ENCODE assay signal across 8 cellular contexts in the genomic region with DNA sequence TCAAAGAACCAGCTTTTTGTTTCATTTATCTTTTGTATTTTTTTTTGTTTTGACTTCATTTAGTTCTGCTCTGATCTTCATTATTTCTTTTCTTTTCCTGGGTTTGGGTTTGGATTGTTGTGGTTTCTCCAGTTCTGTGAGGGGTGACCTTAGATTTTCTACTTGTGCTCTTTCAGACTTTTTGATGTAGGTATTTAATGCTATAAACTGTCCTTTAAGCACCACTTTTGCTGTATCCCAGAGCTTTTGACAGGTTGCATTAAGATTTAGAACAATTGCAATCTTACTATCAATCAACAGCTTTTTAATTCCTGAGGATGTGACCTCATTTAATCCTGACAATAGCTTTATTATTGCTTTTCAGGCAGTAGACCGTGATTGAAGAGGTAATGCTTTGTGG.
"Had no signal": no experiment of that assay in that cellular context is flagged by ENCODE, and none has a peak within 500 bp of the region (broad histone marks: within the 10 kb centered on the region; RNA-seq: fewer than 3 reads in every experiment).

No MANE protein-coding gene starts in this region.

- ATAC-seq: GM12878 had no signal

- FAIRE-seq: G401.6, GM12878, GM12891, GM12892, GM18507, GM19239 had no signal

- DNase-seq: GDM1, GF-D8 had no signal

- H3K4me3 ChIP-seq: GM12878 had no signal
